ENCODE assay signal across 15 cellular contexts in the genomic region with DNA sequence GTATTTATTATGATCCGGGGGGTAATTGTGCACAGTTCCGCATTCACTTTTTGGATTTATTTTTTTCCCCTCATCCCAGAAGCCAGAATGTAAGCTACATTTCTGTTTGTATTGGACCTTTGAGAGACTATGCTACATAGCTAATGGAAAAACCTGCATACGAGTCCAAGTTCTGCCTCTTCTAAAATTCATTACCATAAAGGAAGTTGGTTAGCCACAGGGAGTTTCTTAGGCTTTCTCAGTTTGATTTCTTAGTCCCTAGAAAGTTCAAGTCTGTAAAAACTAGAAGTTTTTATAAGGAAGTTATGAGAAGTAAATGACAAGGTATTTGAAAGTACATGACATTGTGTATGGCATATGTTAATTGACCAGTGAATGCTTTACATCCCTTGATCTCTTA.
"Had no signal": no experiment of that assay in that cellular context is flagged by ENCODE, and none has a peak within 500 bp of the region (broad histone marks: within the 10 kb centered on the region; RNA-seq: fewer than 3 reads in every experiment).

No MANE protein-coding gene starts in this region.

- ATAC-seq: lower lobe of right lung had no signal

- H3K9me3 Mint-ChIP-seq: activated CD4-positive, alpha-beta memory T cell treated with anti-CD3 and anti-CD28 coated beads for 36 hours; activated naive CD8-positive, alpha-beta T cell treated with anti-CD3 and anti-CD28 coated beads for 36 hours; endodermal cell; naive B cell had no signal

- H3K9me3 ChIP-seq: breast epithelium, lower lobe of right lung had no signal

- H3K27ac Mint-ChIP-seq: activated CD4-positive, alpha-beta memory T cell treated with anti-CD3 and anti-CD28 coated beads for 36 hours; activated naive CD8-positive, alpha-beta T cell treated with anti-CD3 and anti-CD28 coated beads for 36 hours; endodermal cell; immature natural killer cell; naive B cell had no signal

- H3K4me3 ChIP-seq: breast epithelium, lower lobe of right lung had no signal

- H3K36me3 ChIP-seq: breast epithelium, lower lobe of right lung had no signal

- H3K4me3 Mint-ChIP-seq: activated CD4-positive, alpha-beta memory T cell treated with anti-CD3 and anti-CD28 coated beads for 36 hours; activated naive CD8-positive, alpha-beta T cell treated with anti-CD3 and anti-CD28 coated beads for 36 hours; endodermal cell; immature natural killer cell; naive B cell had no signal

- H3K27me3 ChIP-seq: breast epithelium had no signal

- H3K4me1 ChIP-seq: breast epithelium, lower lobe of right lung had no signal

- H3K27me3 Mint-ChIP-seq: activated CD4-positive, alpha-beta memory T cell treated with anti-CD3 and anti-CD28 coated beads for 36 hours; naive B cell had no signal

- H3K36me3 Mint-ChIP-seq: activated CD4-positive, alpha-beta memory T cell treated with anti-CD3 and anti-CD28 coated beads for 36 hours; activated naive CD8-positive, alpha-beta T cell treated with anti-CD3 and anti-CD28 coated beads for 36 hours; immature natural killer cell; naive B cell had no signal

- DNase-seq: activated CD4-positive, alpha-beta memory T cell treated with anti-CD3 and anti-CD28 coated beads for 36 hours; activated gamma-delta T cell treated with Interleukin-2 at 50 U/mL for 16 hours; activated naive CD8-positive, alpha-beta T cell treated with anti-CD3 and anti-CD28 coated beads for 36 hours; activated T-cell treated with anti-CD3 and anti-CD28 coated beads, Interleukin-2, amount 50 U/mL, for 48 hours; endodermal cell; erythroblast; immature natural killer cell; left cardiac atrium; lower lobe of right lung; naive B cell; retina; stimulated activated CD4-positive, alpha-beta T cell treated with anti-CD3 and anti-CD28 coated beads, Interleukin-15, amount 100 ng/mL, for 24 hours; stimulated activated CD4-positive, alpha-beta T cell treated with anti-CD3 and anti-CD28 coated beads, Interleukin-4, amount 100 ng/mL, for 24 hours had no signal

- H3K27ac ChIP-seq: breast epithelium, lower lobe of right lung, VCaP had no signal

- H3K4me1 Mint-ChIP-seq: endodermal cell, naive B cell had no signal
